21 cellular contexts compared by ENCODE assay signal in the genomic region with DNA sequence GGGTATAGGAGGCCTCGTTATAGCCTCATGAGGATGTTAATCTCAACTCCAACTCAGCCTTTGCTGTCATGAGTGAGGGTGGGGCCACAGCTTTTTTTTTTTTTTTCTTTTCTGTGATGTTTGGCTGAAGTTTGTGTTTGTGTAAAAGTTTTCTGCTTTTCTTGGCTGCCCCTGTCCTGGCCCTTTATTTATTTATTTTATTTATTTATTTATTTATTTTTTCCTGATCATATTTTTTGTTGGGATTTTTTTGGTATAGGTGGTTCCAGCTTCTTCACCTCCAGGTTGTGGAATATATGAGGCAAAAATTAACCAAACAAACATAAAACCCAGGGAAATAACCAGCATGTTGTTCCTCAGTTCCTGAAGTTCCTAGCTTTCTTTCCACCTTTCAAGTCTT. TPM values are rescaled to one million over a fixed set of nuclear protein-coding genes. Genes with fewer than 3 reads are reported as not detected.
"Had no signal": no experiment of that assay in that cellular context is flagged by ENCODE, and none has a peak within 500 bp of the region (broad histone marks: within the 10 kb centered on the region; RNA-seq: fewer than 3 reads in every experiment).

No MANE protein-coding gene starts in this region.

- H3K9me3 Mint-ChIP-seq: activated naive CD4-positive, alpha-beta T cell treated with anti-CD3 and anti-CD28 coated beads, Interleukin-2, amount 50 U/mL, for 24 hours; activated T-cell treated with anti-CD3 and anti-CD28 coated beads, Interleukin-2, amount 50 U/mL, for 24 hours; activated T-helper 2 cell treated with anti-CD3 and anti-CD28 coated beads, Interferon-gamma antibody, Interleukin-2, Interleukin-4, amounts not matched to agents 10 μg/mL and 5 μg/mL and 100 μg/mL, durations not matched to agents 14 hours and 24 hours and 36 hours had no signal

- DNase-seq: activated CD4-positive, alpha-beta T cell treated with anti-CD3 and anti-CD28 coated beads for 36 hours; activated CD4-positive, alpha-beta T cell treated with anti-CD3 and anti-CD28 coated beads, Interleukin-2, amount 50 U/mL, for 1 hour; activated gamma-delta T cell treated with Interleukin-2 at 50 U/mL for 16 hours; activated T-cell treated with anti-CD3 and anti-CD28 coated beads, Interleukin-2, amount 50 U/mL, for 24 hours; brain microvascular endothelial cell; cerebellar nuclear complex; colonic mucosa; NCI-H1105 treated with DMSO at 0.1 percent for 48 hours; NCI-H146; NCI-H187 treated with DMSO at 0.1 percent for 48 hours; NCI-H2081 treated with DMSO at 0.1 percent for 48 hours; NCI-H446; NCI-H524; SIG-M5; WERI-Rb-1 had no signal

- H3K4me1 ChIP-seq: colonic mucosa had no signal

- H3K27me3 ChIP-seq: brain microvascular endothelial cell, cardiac muscle cell, colonic mucosa had no signal

- H3K27me3 Mint-ChIP-seq: activated CD4-positive, alpha-beta T cell treated with anti-CD3 and anti-CD28 coated beads for 36 hours; activated CD8-positive, alpha-beta memory T cell treated with anti-CD3 and anti-CD28 coated beads, Interleukin-2, amount 10 ng/mL, durations not matched to agents 7 days and 5 days; activated naive CD4-positive, alpha-beta T cell treated with anti-CD3 and anti-CD28 coated beads, Interleukin-2, amount 50 U/mL, for 24 hours; activated T-cell treated with anti-CD3 and anti-CD28 coated beads, Interleukin-2, amount 50 U/mL, for 24 hours had no signal

- H3K36me3 Mint-ChIP-seq: activated naive CD4-positive, alpha-beta T cell treated with anti-CD3 and anti-CD28 coated beads, Interleukin-2, amount 50 U/mL, for 24 hours had no signal

- H3K9me3 ChIP-seq: colonic mucosa had no signal

- H3K4me3 ChIP-seq: cardiac muscle cell, colonic mucosa had no signal

- H3K36me3 ChIP-seq: brain microvascular endothelial cell, cardiac muscle cell, colonic mucosa, WERI-Rb-1 had no signal

- H3K27ac ChIP-seq: brain microvascular endothelial cell, cardiac muscle cell, colonic mucosa, WERI-Rb-1 had no signal

- H3K4me3 Mint-ChIP-seq: activated CD8-positive, alpha-beta memory T cell treated with anti-CD3 and anti-CD28 coated beads, Interleukin-2, amount 10 ng/mL, durations not matched to agents 7 days and 5 days; activated T-cell treated with anti-CD3 and anti-CD28 coated beads, Interleukin-2, amount 50 U/mL, for 24 hours had no signal

RNA-seq across cellular contexts. Expression of a gene that starts 8.6 kb away (rescaled TPM):
- total RNA-seq: cardiac muscle cell; colonic mucosa; T-helper 2 cell treated with Interferon-gamma antibody and Interleukin-4, amounts not matched to agents 100 ng/mL and 5 ng/mL, for 36 hours had no signal
- polyA plus RNA-seq: adipose tissue, cardiac muscle cell had no signal

RNA-seq across cellular contexts. Expression of a gene that starts 23.1 kb away (rescaled TPM):
- total RNA-seq: cardiac muscle cell had no signal
- polyA plus RNA-seq: cardiac muscle cell had no signal

RNA-seq across cellular contexts. Expression of a gene that starts 48.6 kb away (rescaled TPM):
- polyA plus RNA-seq: cardiac muscle cell had no signal
